In the genomic region with DNA sequence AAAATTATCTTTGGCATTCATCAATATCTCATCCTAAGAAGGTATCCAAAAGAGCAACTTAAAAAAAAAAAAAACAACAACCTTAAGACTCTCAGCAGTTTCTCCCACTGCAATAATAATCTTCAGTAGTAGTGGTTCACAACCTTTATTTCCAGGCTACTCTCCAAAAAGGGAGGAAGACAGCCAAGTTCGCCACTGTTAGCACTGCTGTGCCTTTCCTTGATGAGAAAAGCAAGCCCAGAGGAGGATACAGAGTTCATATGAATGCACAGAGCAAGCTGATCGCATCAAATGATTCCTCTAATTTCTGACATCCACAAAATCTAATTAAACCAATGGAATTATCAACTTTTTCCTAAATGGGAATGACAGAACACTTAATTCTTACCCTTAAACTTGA, we compare ENCODE assay signal across 22 cellular contexts.
DNase-seq lines count a peak whose midpoint lies in the region; ATAC-seq and TF ChIP-seq lines count a peak whose summit lies in the region.
"Had no signal": no experiment of that assay in that cellular context is flagged by ENCODE, and none has a peak within 500 bp of the region (broad histone marks: within the 10 kb centered on the region; RNA-seq: fewer than 3 reads in every experiment).

No MANE protein-coding gene starts in this region.

- H3K9me2 ChIP-seq in OCI-LY7 (ENCODE audit: insufficient read depth, low read length) = no peaks in the 10 kb centered on the region

- no peaks in the 10 kb centered on the region for H3K9me3 ChIP-seq in OCI-LY7 (ENCODE audit: low read length)
- H3K9me3 ChIP-seq: BE2C, left ventricle myocardium inferior, mucosa of descending colon had no signal

- H4K20me1 ChIP-seq in OCI-LY7 (ENCODE audit: insufficient read depth, low read length) = no peaks in the 10 kb centered on the region

- H3K27ac ChIP-seq in OCI-LY7 (ENCODE audit: low read depth, low read length, poor library complexity, severe bottlenecking) (no peak overlapping the region), coronary artery (no peak overlapping the region)
- H3K27ac ChIP-seq: left ventricle myocardium inferior had no signal

- POLR2A ChIA-PET in OCI-LY7 (lab: Charles Lee) = interaction anchor here (1.2 to 1.6 kb wide), 2 partner anchors 9 to 10 kb away, joined by 4 to 7 read pairs; no protein-coding TSS in a partner anchor

- no peak overlapping the region for H3K4me3 ChIP-seq in OCI-LY7 (ENCODE audit: low read depth, low read length, poor library complexity, severe bottlenecking)
- H3K4me3 ChIP-seq in coronary artery = no peak overlapping the region
- H3K4me3 ChIP-seq: left ventricle myocardium inferior, mucosa of descending colon, smooth muscle cell had no signal

- peak overlapping the region; percentile 85 for H3K4me2 ChIP-seq in OCI-LY7 (ENCODE audit: low read length)
- H3K4me2 ChIP-seq: smooth muscle cell had no signal

- peaks cover 35% of the 10 kb centered on the region for H3K36me3 ChIP-seq in OCI-LY7 (ENCODE audit: insufficient read depth, low read length)

- TF ChIP-seq CTCF in OCI-LY7 (conservative IDR thresholded peaks at IDR 0.05; ENCODE audit: low read length) = no peak
- no peak for TF ChIP-seq CTCF in coronary artery (IDR thresholded peaks at IDR 0.05)

- H3K4me1 ChIP-seq in OCI-LY7 (ENCODE audit: insufficient read depth, low read length, poor library complexity, severe bottlenecking) = peaks cover 25% of the 10 kb centered on the region
- H3K4me1 ChIP-seq: left ventricle myocardium inferior had no signal

- H2AFZ ChIP-seq in OCI-LY7 (ENCODE audit: low read length) = no peak overlapping the region

- ATAC-seq in HG03139 (IDR thresholded peaks at IDR 0.05; ENCODE audit: unreplicated experiment) = no peak
- ATAC-seq: activated naive CD8-positive, alpha-beta T cell treated with anti-CD3 and anti-CD28 coated beads, Interleukin-2, amount 50 U/mL, for 24 hours; stimulated activated naive CD8-positive, alpha-beta T cell treated with anti-CD3 and anti-CD28 coated beads, Interleukin-15, amount 100 ng/mL, for 72 hours had no signal

- no peaks in the 10 kb centered on the region for H3K79me2 ChIP-seq in OCI-LY7 (ENCODE audit: insufficient read depth, low read depth, low read length)

- no peak for DNase-seq in OCI-LY7 (ENCODE audit: low spot score)
- DNase-seq in cerebellar cortex (ENCODE audit: low spot score) = peak; percentile 28
- peak; percentile 23 for DNase-seq in iris pigment epithelial cell (ENCODE audit: low read depth)
- peak; percentile 17 for DNase-seq in stromal cell of bone marrow (ENCODE audit: low read depth)
- no peak for DNase-seq in coronary artery (ENCODE audit: low spot score)
- no peak for DNase-seq in mesenteric fat pad (ENCODE audit: low spot score)
- DNase-seq: activated CD4-positive, alpha-beta T cell treated with anti-CD3 and anti-CD28 coated beads, Interleukin-2, amount 50 U/mL, for 1 hour; activated CD8-positive, alpha-beta memory T cell treated with anti-CD3 and anti-CD28 coated beads, Interleukin-2, amount 50 U/mL, for 4 hours; activated naive CD8-positive, alpha-beta T cell treated with anti-CD3 and anti-CD28 coated beads, Interleukin-2, amount 50 U/mL, for 24 hours; BE2C; DMS79 treated with DMSO at 0.1 percent for 48 hours; left ventricle myocardium inferior; mucosa of descending colon; NCI-H1436; NCI-H2171; NCI-H69; OCI-M1; SHP77 treated with DMSO at 0.1 percent for 48 hours; stimulated activated CD4-positive, alpha-beta T cell treated with anti-CD3 and anti-CD28 coated beads, Interleukin-4, amount 100 ng/mL, for 1 hour; stimulated activated naive CD8-positive, alpha-beta T cell treated with anti-CD3 and anti-CD28 coated beads, Interleukin-15, amount 100 ng/mL, for 72 hours had no signal

- no TSS peak for BruUV-seq in OCI-LY7 (replicated peaks; lab: Mats Ljungman, UMichigan)

- intact Hi-C loops in OCI-LY7 (cut with micrococcal nuclease; ENCODE audit: unreplicated experiment) = no loop called here

- CTCF ChIA-PET in OCI-LY7 (lab: Charles Lee; ENCODE audit: unreplicated experiment) = no interaction called here

Comparison
In these comparisons a context has a peak if more than half of its experiments do, and no peak if none do; other contexts are left out.
1. DNase-seq: peak in cerebellar cortex (single experiment), iris pigment epithelial cell (single experiment) and stromal cell of bone marrow (single experiment); none in OCI-LY7 (single experiment), coronary artery (single experiment) and mesenteric fat pad (single experiment).